9 cellular contexts compared by ENCODE assay signal in genomic region chr1:61079276-61079897, GRCh38. TPM values are rescaled to one million over a fixed set of nuclear protein-coding genes. Genes with fewer than 3 reads are reported as not detected.
DNase-seq lines count a peak whose midpoint lies in the region; FAIRE-seq and TF ChIP-seq lines count a peak whose summit lies in the region.
"Had no signal": no experiment of that assay in that cellular context is flagged by ENCODE, and none has a peak within 500 bp of the region (broad histone marks: within the 10 kb centered on the region; RNA-seq: fewer than 3 reads in every experiment).

No MANE protein-coding gene starts in this region.

- peak; percentile 26 for DNase-seq in GM23248
- peak; percentile 11 to 73 for DNase-seq in NCI-H446 (lab: John Stamatoyannopoulos, UW)
- no peak for DNase-seq in progenitor cell of endocrine pancreas (ENCODE audit: low spot score, unreplicated experiment)
- no peak for DNase-seq in MM.1S
- no peak for DNase-seq in RCC 7860 (ENCODE audit: low spot score)
- DNase-seq in stimulated activated CD4-positive, alpha-beta T cell treated with anti-CD3 and anti-CD28 coated beads, Interleukin-15, amount 100 ng/mL, for 24 hours: no peak
- no peak for DNase-seq in AML-193 (lab: John Stamatoyannopoulos, UW)

- H3K4me3 Mint-ChIP-seq in progenitor cell of endocrine pancreas (ENCODE audit: low read depth): peak overlapping the region; percentile 32

- H3K9ac ChIP-seq in GM23248 (no peak overlapping the region), duodenal mucosa (ENCODE audit: low read depth in 1 of 2, low read length in 2 of 2) (peak overlapping the region in 1 of 2 donors; percentile 9), MM.1S (ENCODE audit: low read length) (no peak overlapping the region)

- H3K4me2 ChIP-seq in GM23248 (ENCODE audit: unreplicated experiment) (peak overlapping the region; percentile 85), MM.1S (ENCODE audit: low read depth, low read length) (no peak overlapping the region)

- 40 to 42% methylated on average over 5 of the region's 5 CpGs for WGBS in GM23248 (ENCODE audit: low coverage in 1 of 2, low lambda C conversion rate in 2 of 2, missing lambda C conversion rate in 2 of 2), 2 experiments

- H3K36me3 ChIP-seq in GM23248 (ENCODE audit: low read depth) (no peaks in the 10 kb centered on the region), duodenal mucosa (ENCODE audit: control insufficient read depth in 1 of 2, insufficient read depth in 2 of 2, low read length in 2 of 2) (no peaks in the 10 kb centered on the region), MM.1S (replicated peaks; ENCODE audit: insufficient read depth, low read length) (no peaks in the 10 kb centered on the region)

- no peak overlapping the region for H3K27ac Mint-ChIP-seq in progenitor cell of endocrine pancreas

- H3K27ac ChIP-seq in GM23248 (no peak overlapping the region; the same call in 1 of the 2 replicates), duodenal mucosa (ENCODE audit: low read depth, low read length) (no peak overlapping the region), MM.1S (ENCODE audit: low read length) (no peak overlapping the region)

- no peaks in the 10 kb centered on the region for H3K36me3 Mint-ChIP-seq in progenitor cell of endocrine pancreas (ENCODE audit: insufficient read depth)

- H3K4me3 ChIP-seq in GM23248: peak overlapping the region; percentile 57
- peak overlapping the region; percentile 45 to 46 for H3K4me3 ChIP-seq in duodenal mucosa (ENCODE audit: low read depth in 1 of 2, low read length in 2 of 2)
- H3K4me3 ChIP-seq in MM.1S (ENCODE audit: low read length): no peak overlapping the region

- peak overlapping the region; percentile 87 for H2AFZ ChIP-seq in GM23248
- no peak overlapping the region for H2AFZ ChIP-seq in MM.1S (ENCODE audit: low read length)

- H3K27me3 Mint-ChIP-seq in progenitor cell of endocrine pancreas: peaks cover 54% of the 10 kb centered on the region

- H3F3A ChIP-seq in GM23248 (ENCODE audit: insufficient read depth) (peaks cover 46% of the 10 kb centered on the region), MM.1S (ENCODE audit: insufficient read depth, low read length) (peaks cover 38% of the 10 kb centered on the region)

- H3K4me1 ChIP-seq in GM23248 (ENCODE audit: insufficient read depth) (peaks cover 34% of the 10 kb centered on the region), duodenal mucosa (ENCODE audit: control insufficient read depth in 1 of 2, insufficient read depth in 2 of 2, low read length in 2 of 2) (peaks cover 40 to 50% of the 10 kb centered on the region in 2 donors), MM.1S (ENCODE audit: low read length) (peaks cover 11% of the 10 kb centered on the region)

- peaks cover 27% of the 10 kb centered on the region for H3K4me1 Mint-ChIP-seq in progenitor cell of endocrine pancreas (ENCODE audit: low read depth)

- H3K9me3 Mint-ChIP-seq in progenitor cell of endocrine pancreas (ENCODE audit: low read depth): no peaks in the 10 kb centered on the region

- H3K27me3 ChIP-seq in GM23248 (replicated peaks; ENCODE audit: insufficient read depth): no peaks in the 10 kb centered on the region
- H3K27me3 ChIP-seq in duodenal mucosa (ENCODE audit: control insufficient read depth in 1 of 2, insufficient read depth in 2 of 2, low read length in 2 of 2): no peaks in the 10 kb centered on the region
- H3K27me3 ChIP-seq in MM.1S (replicated peaks; ENCODE audit: insufficient read depth, low read length): peaks cover 18% of the 10 kb centered on the region; the same call in 1 of the 2 replicates

- H3K9me3 ChIP-seq in GM23248 (ENCODE audit: low read depth) (no peaks in the 10 kb centered on the region), duodenal mucosa (ENCODE audit: control insufficient read depth in 1 of 2, low read length in 2 of 2) (no peaks in the 10 kb centered on the region), MM.1S (replicated peaks; ENCODE audit: insufficient read depth, low read length) (no peaks in the 10 kb centered on the region)

- H3K79me2 ChIP-seq in GM23248 (ENCODE audit: insufficient read depth) (0 out of 2 replicates have a peak, but pooled peaks cover 3% of the 10 kb centered on the region), MM.1S (ENCODE audit: low read length) (no peaks in the 10 kb centered on the region)

- H4K20me1 ChIP-seq in GM23248 (ENCODE audit: insufficient read depth) (no peaks in the 10 kb centered on the region), MM.1S (ENCODE audit: insufficient read depth, low read length) (no peaks in the 10 kb centered on the region)

- no peak for TF ChIP-seq CTCF in progenitor cell of endocrine pancreas (IDR thresholded peaks at IDR 0.05; ENCODE audit: unreplicated experiment)
- TF ChIP-seq CTCF in MM.1S (IDR thresholded peaks at IDR 0.05; ENCODE audit: low read length): no peak

- FAIRE-seq in RCC 7860 (lab: Jason Lieb, UNC): no peak
- FAIRE-seq: GM19239 had no signal

- in situ Hi-C loops in GM23248 (cut with MboI): no loop called here

- H3K9me2 ChIP-seq in GM23248 (ENCODE audit: insufficient read depth): no peaks in the 10 kb centered on the region
- H3K9me2 ChIP-seq in MM.1S (replicated peaks; ENCODE audit: insufficient read depth, low read length): no peaks in the 10 kb centered on the region

RNA-seq across cellular contexts. Expression of gene NFIA, which starts 3.0 kb away (rescaled TPM):
- 3.4 and 4.0 TPM in 2 replicates for total RNA-seq in GM23248 (2014; rRNA removed; shearing (Covaris generic))
- polyA plus RNA-seq in GM23248 (2016; fragmentation: Nextera tagmentation; extraction: Ambion mirVana): 7.7 and 8.8 TPM in 2 replicates
- 1.2 and 3.9 TPM in 2 replicates for total RNA-seq in progenitor cell of endocrine pancreas

Comparison
In these comparisons a context has a peak if more than half of its experiments do, and no peak if none do; other contexts are left out.
1. DNase-seq: peak in GM23248 (single experiment) and NCI-H446 (2 of 2); none in progenitor cell of endocrine pancreas (single experiment), MM.1S (single experiment), RCC 7860 (single experiment), stimulated activated CD4-positive, alpha-beta T cell treated with anti-CD3 and anti-CD28 coated beads, Interleukin-15, amount 100 ng/mL, for 24 hours (single experiment) and AML-193 (0 of 2).